In the genomic region with DNA sequence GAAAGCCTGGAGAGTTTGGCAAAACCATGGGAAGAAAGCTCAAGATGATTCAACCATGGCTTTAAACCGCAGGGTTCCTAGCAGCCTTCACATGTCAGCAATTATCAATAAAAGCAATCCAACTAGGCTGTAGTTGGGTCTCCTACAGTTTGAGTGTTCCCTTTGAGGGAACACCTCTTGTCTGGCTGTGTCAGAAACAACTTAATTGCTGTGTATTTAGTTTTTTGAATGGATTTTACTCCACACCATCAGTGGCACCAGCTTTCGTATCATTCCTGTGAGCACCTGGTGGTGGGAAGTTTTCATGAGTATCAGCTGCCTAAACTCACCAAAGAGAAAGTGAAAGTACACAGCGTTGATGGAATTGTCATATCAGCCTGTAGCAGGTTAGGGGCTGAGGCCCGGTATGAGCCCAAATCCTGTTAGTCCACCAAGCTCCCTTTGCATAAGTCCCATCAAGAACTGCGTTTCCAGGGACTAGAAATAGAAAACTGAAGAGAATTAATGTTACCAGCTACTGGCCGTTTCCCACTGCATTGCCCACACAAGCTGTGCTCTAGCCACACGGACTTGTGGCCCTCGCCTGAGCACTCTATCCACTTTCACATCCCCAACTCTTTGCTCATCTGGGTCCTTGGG, we compare ENCODE assay signal across 8 cellular contexts. TPM values are rescaled to one million over a fixed set of nuclear protein-coding genes. Genes with fewer than 3 reads are reported as not detected.
DNase-seq lines count a peak whose midpoint lies in the region; ATAC-seq, FAIRE-seq and TF ChIP-seq lines count a peak whose summit lies in the region.

No MANE protein-coding gene starts in this region.

- DNase-seq in SK-N-SH (no peak), NCI-H774 (lab: John Stamatoyannopoulos, UW) (peak; percentile 66), kidney (no peak), tibial nerve (ENCODE audit: low spot score in 2 of 2) (no peak), amniotic stem cell (lab: John Stamatoyannopoulos, UW) (no peak)
- DNase-seq in activated T-cell treated with anti-CD3 and anti-CD28 coated beads, Interleukin-2, amount 50 U/mL, for 72 hours: peak; percentile 28 to 32

- no peaks in the 10 kb centered on the region for H3K9me3 Mint-ChIP-seq in activated T-cell treated with anti-CD3 and anti-CD28 coated beads, Interleukin-2, amount 50 U/mL, for 72 hours

- peaks cover 14% of the 10 kb centered on the region for H3K27me3 Mint-ChIP-seq in activated T-cell treated with anti-CD3 and anti-CD28 coated beads, Interleukin-2, amount 50 U/mL, for 72 hours (ENCODE audit: low read depth)

- intact Hi-C loops in kidney (cut with DNase I): no loop called here

- H3K27me3 ChIP-seq in SK-N-SH (ENCODE audit: insufficient read depth) (no peaks in the 10 kb centered on the region), tibial nerve (no peaks in the 10 kb centered on the region)

- no peak for TF ChIP-seq RAD21 in SK-N-SH (IDR thresholded peaks at IDR 0.05; ENCODE audit: low read length)

- H3K9ac ChIP-seq in SK-N-SH (no peak overlapping the region), kidney (ENCODE audit: low read length in 2 of 2) (peak overlapping the region in 1 of 2 donors; percentile 10)

- peak overlapping the region; percentile 79 for H3K27ac Mint-ChIP-seq in activated T-cell treated with anti-CD3 and anti-CD28 coated beads, Interleukin-2, amount 50 U/mL, for 72 hours

- H3K79me2 ChIP-seq in SK-N-SH (ENCODE audit: insufficient read depth): no peaks in the 10 kb centered on the region

- no peak for TF ChIP-seq POLR2A in tibial nerve (IDR thresholded peaks at IDR 0.05)

- H3K9me3 ChIP-seq in SK-N-SH (no peaks in the 10 kb centered on the region), kidney (ENCODE audit: control insufficient read depth in 1 of 2, low read length in 2 of 2) (no peaks in the 10 kb centered on the region), tibial nerve (no peaks in the 10 kb centered on the region)

- no peaks in the 10 kb centered on the region for H4K20me1 ChIP-seq in SK-N-SH (ENCODE audit: insufficient read depth)

- peaks cover 17% of the 10 kb centered on the region for H3F3A ChIP-seq in SK-N-SH (replicated peaks; ENCODE audit: insufficient read depth)

- H3K9me2 ChIP-seq in SK-N-SH: no peaks in the 10 kb centered on the region

- H3K36me3 Mint-ChIP-seq in activated T-cell treated with anti-CD3 and anti-CD28 coated beads, Interleukin-2, amount 50 U/mL, for 72 hours (ENCODE audit: insufficient read depth in 2 of 2): peaks cover 2 to 3% of the 10 kb centered on the region in 2 donors

- peak overlapping the region; percentile 47; the same call in 1 of the 2 replicates for H3K4me2 ChIP-seq in SK-N-SH

- POLR2A ChIA-PET in SK-N-SH (lab: Yijun Ruan, JAX): no interaction called here

- no peak overlapping the region for H2AFZ ChIP-seq in SK-N-SH (ENCODE audit: low read depth)

- H3K4me3 ChIP-seq in SK-N-SH (ENCODE audit: low read depth in 2 of 2, low read length in 1 of 2) (no peak overlapping the region), kidney (ENCODE audit: low read length in 2 of 2) (peak overlapping the region; percentile 20 to 56), tibial nerve (peak overlapping the region; percentile 9 to 42 (median 26))

- TF ChIP-seq CTCF in SK-N-SH (IDR thresholded peaks at IDR 0.05) (no peak), kidney (IDR thresholded peaks at IDR 0.05; ENCODE audit: borderline replicate concordance, extremely low read depth, insufficient read depth) (no peak), tibial nerve (IDR thresholded peaks at IDR 0.05) (no peak)

- FAIRE-seq in kidney (lab: Jason Lieb, UNC): no peak

- WGBS in SK-N-SH (ENCODE audit: low lambda C conversion rate): 83% methylated on average over 7 of the region's 8 CpGs
- WGBS in tibial nerve, 2 donors: 65 to 78% methylated on average over 8 of the region's 8 CpGs

- peaks cover 4 to 24% of the 10 kb centered on the region in 2 experiments; a peak in 3 of 4 replicates for H3K4me1 ChIP-seq in SK-N-SH (ENCODE audit: control insufficient read depth in 1 of 2, insufficient read depth in 2 of 2, low read depth in 1 of 2, low read length in 1 of 2)
- H3K4me1 ChIP-seq in kidney (ENCODE audit: control insufficient read depth in 1 of 2, insufficient read depth in 1 of 2, low read depth in 1 of 2, low read length in 2 of 2): no peaks in the 10 kb centered on the region
- peaks cover 0 to 20% (median under 1%) of the 10 kb centered on the region in 4 donors for H3K4me1 ChIP-seq in tibial nerve

- ATAC-seq in SK-N-SH treated with all-trans-retinoic acid at 6 μM for 48 hours: no peak
- ATAC-seq in HG02763 (IDR thresholded peaks at IDR 0.05; ENCODE audit: unreplicated experiment): peak; percentile 60
- peak; percentile 49 to 64 for ATAC-seq in activated T-cell treated with anti-CD3 and anti-CD28 coated beads, Interleukin-2, amount 50 U/mL, for 72 hours (replicated peaks in 1 of 2)

- H3K36me3 ChIP-seq in SK-N-SH (replicated peaks in 1 of 2; ENCODE audit: control insufficient read depth in 1 of 2, insufficient read depth in 2 of 2, low read length in 1 of 2): no peaks in the 10 kb centered on the region
- no peaks in the 10 kb centered on the region for H3K36me3 ChIP-seq in kidney (ENCODE audit: control insufficient read depth in 1 of 2, insufficient read depth in 2 of 2, low read length in 2 of 2)
- no peaks in the 10 kb centered on the region for H3K36me3 ChIP-seq in tibial nerve

- H3K4me1 Mint-ChIP-seq in activated T-cell treated with anti-CD3 and anti-CD28 coated beads, Interleukin-2, amount 50 U/mL, for 72 hours (ENCODE audit: low read depth): peaks cover 60% of the 10 kb centered on the region

- no peak for TF ChIP-seq EP300 in SK-N-SH (IDR thresholded peaks at IDR 0.05; ENCODE audit: borderline replicate concordance in 1 of 2, low read depth in 1 of 2, low read length in 1 of 2)
- no peak for TF ChIP-seq EP300 in tibial nerve (IDR thresholded peaks at IDR 0.05)

- CTCF ChIA-PET in SK-N-SH (lab: Yijun Ruan, JAX): interaction anchor here (1.5 to 2.8 kb wide), 2 partner anchors 14 to 81 kb away, joined by 3 to 18 read pairs; no protein-coding TSS in a partner anchor

- peak overlapping the region; percentile 81 to 90 for H3K4me3 Mint-ChIP-seq in activated T-cell treated with anti-CD3 and anti-CD28 coated beads, Interleukin-2, amount 50 U/mL, for 72 hours

- no peak overlapping the region for H3K27ac ChIP-seq in SK-N-SH (ENCODE audit: low read depth in 2 of 2, low read length in 1 of 2)
- H3K27ac ChIP-seq in kidney (ENCODE audit: low read depth in 2 of 2, low read length in 2 of 2): no peak overlapping the region
- peak overlapping the region in 1 of 4 donors; percentile 55 for H3K27ac ChIP-seq in tibial nerve

TF ChIP-seq in SK-N-SH, 30 proteins besides CTCF, POLR2A, EP300 and RAD21:
- TF ChIP-seq FOSL2 (IDR thresholded peaks at IDR 0.05; ENCODE audit: borderline replicate concordance, low read depth) (no peak), TAF1 (IDR thresholded peaks at IDR 0.05; ENCODE audit: borderline replicate concordance, low read depth, low read length) (no peak), FOXM1 (IDR thresholded peaks at IDR 0.05; ENCODE audit: low read depth) (no peak), NRF1 (IDR thresholded peaks at IDR 0.05; ENCODE audit: low read depth, low read length) (no peak), CHD2 (IDR thresholded peaks at IDR 0.05; ENCODE audit: low read length, partially characterized antibody) (no peak)

TF ChIP-seq in SK-N-SH treated with all-trans-retinoic acid at 6 μM for 48 hours, 23 proteins besides CTCF, POLR2A, EP300 and RAD21 (continues in another document):
- TF ChIP-seq, protein P1, sequence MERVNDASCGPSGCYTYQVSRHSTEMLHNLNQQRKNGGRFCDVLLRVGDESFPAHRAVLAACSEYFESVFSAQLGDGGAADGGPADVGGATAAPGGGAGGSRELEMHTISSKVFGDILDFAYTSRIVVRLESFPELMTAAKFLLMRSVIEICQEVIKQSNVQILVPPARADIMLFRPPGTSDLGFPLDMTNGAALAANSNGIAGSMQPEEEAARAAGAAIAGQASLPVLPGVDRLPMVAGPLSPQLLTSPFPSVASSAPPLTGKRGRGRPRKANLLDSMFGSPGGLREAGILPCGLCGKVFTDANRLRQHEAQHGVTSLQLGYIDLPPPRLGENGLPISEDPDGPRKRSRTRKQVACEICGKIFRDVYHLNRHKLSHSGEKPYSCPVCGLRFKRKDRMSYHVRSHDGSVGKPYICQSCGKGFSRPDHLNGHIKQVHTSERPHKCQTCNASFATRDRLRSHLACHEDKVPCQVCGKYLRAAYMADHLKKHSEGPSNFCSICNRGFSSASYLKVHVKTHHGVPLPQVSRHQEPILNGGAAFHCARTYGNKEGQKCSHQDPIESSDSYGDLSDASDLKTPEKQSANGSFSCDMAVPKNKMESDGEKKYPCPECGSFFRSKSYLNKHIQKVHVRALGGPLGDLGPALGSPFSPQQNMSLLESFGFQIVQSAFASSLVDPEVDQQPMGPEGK (CRISPR knock-in tag; IDR thresholded peaks at IDR 0.05; ENCODE audit: borderline replicate concordance): no peak
- no peak for TF ChIP-seq ZFP3 (CRISPR knock-in tag; IDR thresholded peaks at IDR 0.05)
- TF ChIP-seq ESRRG (CRISPR knock-in tag; IDR thresholded peaks at IDR 0.05): no peak
- no peak for TF ChIP-seq RARB (CRISPR knock-in tag; IDR thresholded peaks at IDR 0.05)
- TF ChIP-seq ZC3H10 (CRISPR knock-in tag; IDR thresholded peaks at IDR 0.05): no peak
- TF ChIP-seq TCF4 (CRISPR knock-in tag; IDR thresholded peaks at IDR 0.05; ENCODE audit: borderline replicate concordance): no peak

RNA-seq across cellular contexts. Expression of a gene that starts 10.9 kb away (rescaled TPM):
- polyA plus RNA-seq in SK-N-SH (2012; rRNA removed): not detected in 2 replicates
- polyA plus RNA-seq in SK-N-SH (2012; cell fraction: cytosol; rRNA removed): not detected in 2 replicates
- polyA plus RNA-seq in SK-N-SH (2012; cell fraction: nucleus; rRNA removed): not detected in 2 replicates
- total RNA-seq in activated T-cell treated with anti-CD3 and anti-CD28 coated beads, Interleukin-2, amount 50 U/mL, for 72 hours: 1 to 10 TPM in 1 of 2 donors, under 1 TPM in 1; 0.53 to 1.6 TPM
- not detected for total RNA-seq in kidney
- not detected for polyA plus RNA-seq in kidney (ENCODE audit: insufficient read depth, low read depth, low replicate concordance)
- total RNA-seq in tibial nerve: not detected

RNA-seq across cellular contexts. Expression of a gene that starts 16.9 kb away (rescaled TPM):
- not detected in 2 replicates for polyA plus RNA-seq in SK-N-SH (2012; rRNA removed)
- not detected in 2 replicates for polyA plus RNA-seq in SK-N-SH (2012; cell fraction: cytosol; rRNA removed)
- not detected in 2 replicates for polyA plus RNA-seq in SK-N-SH (2012; cell fraction: nucleus; rRNA removed)
- 1 to 10 TPM in 1 of 2 donors, under 1 TPM in 1; 0.89 to 5.4 TPM for total RNA-seq in activated T-cell treated with anti-CD3 and anti-CD28 coated beads, Interleukin-2, amount 50 U/mL, for 72 hours
- total RNA-seq in kidney: not detected
- polyA plus RNA-seq in kidney (ENCODE audit: insufficient read depth, low read depth, low replicate concordance): not detected
- total RNA-seq in tibial nerve: not detected

Comparison
In these comparisons a context has a peak if more than half of its experiments do, and no peak if none do; other contexts are left out.
1. DNase-seq: peak in NCI-H774 (single experiment) and activated T-cell treated with anti-CD3 and anti-CD28 coated beads, Interleukin-2, amount 50 U/mL, for 72 hours (2 of 2); none in SK-N-SH (single experiment), kidney (single experiment), tibial nerve (0 of 2) and amniotic stem cell (single experiment).
2. H3K4me3 ChIP-seq: peak in kidney (2 of 2) and tibial nerve (4 of 4); none in SK-N-SH (0 of 2).